ENCODE assay signal across 1 cellular context in the genomic region with DNA sequence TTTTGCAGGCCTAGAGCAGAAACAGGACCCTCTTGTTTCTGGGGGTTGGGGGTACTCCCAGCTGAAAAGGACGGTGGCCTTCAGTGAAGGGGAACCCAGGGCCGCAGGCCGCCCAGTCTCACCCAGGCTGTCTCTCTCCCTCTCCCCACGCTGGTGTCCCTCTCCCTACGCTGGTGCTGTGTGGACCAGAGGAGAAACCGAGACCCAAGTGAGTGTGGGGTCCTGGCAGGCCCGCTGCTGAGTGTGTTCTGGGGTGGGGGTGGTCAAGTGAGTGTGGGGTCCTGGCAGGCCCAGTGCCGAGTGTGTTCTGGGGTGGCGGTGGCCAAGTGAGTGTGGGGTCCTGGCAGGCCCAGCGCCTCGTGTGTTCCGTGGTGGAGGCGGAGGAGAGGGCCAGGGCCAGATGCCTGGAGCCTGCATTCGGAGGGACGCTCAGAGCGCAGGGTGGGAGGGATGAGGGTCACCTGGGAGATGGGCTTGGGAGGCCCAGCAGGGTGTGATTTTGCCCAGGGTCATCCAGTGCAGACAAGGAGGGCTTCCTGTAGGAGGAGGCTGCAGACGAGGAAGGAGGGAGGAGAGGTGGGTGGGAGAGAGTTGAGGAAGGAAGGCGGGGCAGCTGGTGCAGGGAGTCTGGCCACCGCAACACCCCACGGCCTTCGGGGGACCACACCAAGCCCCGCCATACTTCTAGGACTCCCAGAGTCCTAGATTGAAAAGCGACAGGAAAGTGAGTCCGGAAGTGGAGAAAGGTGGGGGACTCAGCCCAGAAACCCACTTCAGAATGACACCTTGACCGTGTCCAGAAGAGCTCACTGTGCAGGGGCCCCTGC.
TF ChIP-seq lines count a peak whose summit lies in the region.

No MANE protein-coding gene starts in this region.

TF ChIP-seq in H1, 55 proteins besides CTCF, POLR2A, EP300 and RAD21:
- TF ChIP-seq TCF12 (IDR thresholded peaks at IDR 0.05; ENCODE audit: low read depth, low read length) (no peak), CTBP2 (IDR thresholded peaks at IDR 0.05; ENCODE audit: borderline replicate concordance, insufficient read depth, insufficient read length, low read length) (no peak), SAP30 (IDR thresholded peaks at IDR 0.05; ENCODE audit: insufficient read depth, insufficient replicate concordance, low read length) (no peak), CREB1 (IDR thresholded peaks at IDR 0.05) (no peak)
